In genomic region chr6:116969211-116969863, GRCh38 we compare ENCODE assay signal across 8 cellular contexts.
DNase-seq lines count a peak whose midpoint lies in the region; ATAC-seq and TF ChIP-seq lines count a peak whose summit lies in the region.

No MANE protein-coding gene starts in this region.

- H4K20me1 ChIP-seq in DND-41 (ENCODE audit: insufficient read depth, low read length) = no peaks in the 10 kb centered on the region

- TF ChIP-seq CTCF in DND-41 (IDR thresholded peaks at IDR 0.05; ENCODE audit: borderline replicate concordance, extremely low read depth, low read length, poor library complexity, severe bottlenecking) (peak; percentile 73), vagina (IDR thresholded peaks at IDR 0.05) (peak in 2 of 3 experiments; percentile 9 to 37)

- DNase-seq in DND-41 = peak; percentile 20
- peak; percentile 19 for DNase-seq in GM19240 (ENCODE audit: insufficient read length, low spot score)
- peak; percentile 39 for DNase-seq in NCI-H2196 treated with DMSO at 0.1 percent for 48 hours (lab: John Stamatoyannopoulos, UW; ENCODE audit: unreplicated experiment)
- peak; percentile 58 for DNase-seq in astrocyte of the hippocampus (ENCODE audit: low read depth, low spot score)
- peak; percentile 54 for DNase-seq in kidney tubule cell (ENCODE audit: low spot score)
- no peak for DNase-seq in vagina (ENCODE audit: extremely low spot score in 2 of 2)
- DNase-seq in activated T-cell treated with anti-CD3 and anti-CD28 coated beads, Interleukin-2, amount 50 U/mL, for 1 hour = no peak

- ATAC-seq in DND-41 (ENCODE audit: insufficient read depth, low read depth) = peak; percentile 81
- peak; percentile 84 for ATAC-seq in HG03175 (IDR thresholded peaks at IDR 0.05; ENCODE audit: unreplicated experiment)

- H3K4me2 ChIP-seq in DND-41 (ENCODE audit: insufficient read depth, low read length) = no peak overlapping the region

- H3K9ac ChIP-seq in DND-41 (ENCODE audit: low read depth, low read length) = no peak overlapping the region

- H3K36me3 ChIP-seq in DND-41 (ENCODE audit: insufficient read depth, low read length) = no peaks in the 10 kb centered on the region
- H3K36me3 ChIP-seq in vagina = no peaks in the 10 kb centered on the region

- no peaks in the 10 kb centered on the region for H3K9me3 ChIP-seq in DND-41 (ENCODE audit: insufficient read depth, low read length, severe bottlenecking)
- no peaks in the 10 kb centered on the region for H3K9me3 ChIP-seq in vagina

- H3K27me3 ChIP-seq in DND-41 (ENCODE audit: insufficient read depth, low read length, poor library complexity) (no peaks in the 10 kb centered on the region), vagina (no peaks in the 10 kb centered on the region)

- H3K4me1 ChIP-seq in DND-41 (ENCODE audit: insufficient read depth, low read length) (no peaks in the 10 kb centered on the region), vagina (no peaks in the 10 kb centered on the region)

- H3K27ac ChIP-seq in DND-41 (ENCODE audit: low read length) = no peak overlapping the region
- no peak overlapping the region for H3K27ac ChIP-seq in vagina

- intact Hi-C loops in vagina (cut with DNase I) = no loop called here

- no peaks in the 10 kb centered on the region for H3K79me2 ChIP-seq in DND-41 (ENCODE audit: insufficient read depth, low read length)

- no peak overlapping the region for H2AFZ ChIP-seq in DND-41 (ENCODE audit: low read depth, low read length)

- no peak overlapping the region for H3K4me3 ChIP-seq in DND-41 (ENCODE audit: low read depth in 1 of 2, low read length in 2 of 2)
- H3K4me3 ChIP-seq in vagina = no peak overlapping the region

- no peak for TF ChIP-seq POLR2A in vagina (IDR thresholded peaks at IDR 0.05)

Comparison
In these comparisons a context has a peak if more than half of its experiments do, and no peak if none do; other contexts are left out.
1. DNase-seq: peak in DND-41 (single experiment), GM19240 (single experiment), NCI-H2196 treated with DMSO at 0.1 percent for 48 hours (single experiment), astrocyte of the hippocampus (single experiment) and kidney tubule cell (single experiment); none in vagina (0 of 2) and activated T-cell treated with anti-CD3 and anti-CD28 coated beads, Interleukin-2, amount 50 U/mL, for 1 hour (single experiment).